Comparison of ENCODE assay signal across 20 cellular contexts in the genomic region with DNA sequence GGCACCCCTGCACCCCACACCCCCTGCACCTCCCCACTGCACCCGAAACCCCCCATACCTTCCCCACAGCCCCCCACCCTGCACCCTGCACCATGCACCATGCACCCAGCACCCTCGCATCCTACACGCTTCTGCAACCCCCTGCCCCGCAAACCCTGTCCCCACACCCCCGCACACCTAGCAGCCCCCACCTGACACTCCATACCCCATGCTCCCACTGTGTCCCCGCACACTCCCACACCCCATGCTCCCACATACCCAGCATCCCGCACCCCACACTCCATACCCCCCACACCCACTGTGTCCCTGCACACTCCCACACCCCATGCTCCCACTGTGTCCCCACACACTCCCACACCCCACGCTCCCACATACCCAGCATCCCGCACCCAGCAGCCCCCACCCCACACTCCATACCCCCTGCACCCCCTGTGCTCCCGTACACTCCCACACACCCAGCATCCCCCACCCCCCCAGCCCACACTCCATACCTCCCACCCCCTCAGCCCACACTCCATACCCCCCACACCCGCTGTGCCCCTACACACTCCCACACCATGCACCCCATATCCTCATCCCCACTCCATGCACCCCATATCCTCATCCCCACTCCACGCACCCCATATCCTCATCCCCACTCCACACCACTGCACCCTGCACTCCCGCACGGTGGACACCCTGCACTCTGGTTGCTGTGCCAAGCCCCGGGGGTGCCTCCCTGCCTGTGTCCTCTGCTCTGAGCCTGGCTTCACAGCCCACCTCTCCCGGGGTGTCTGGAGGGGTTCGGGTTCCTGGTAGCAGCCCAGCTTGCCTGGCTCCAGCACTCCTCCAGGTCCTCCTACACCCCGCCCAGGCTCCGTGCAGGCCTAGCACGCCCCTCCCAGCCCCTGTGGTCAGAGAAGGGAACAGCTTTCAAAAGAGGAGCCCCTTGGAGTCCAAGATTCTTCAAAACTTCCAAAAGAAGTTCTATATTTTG.
DNase-seq lines count a peak whose midpoint lies in the region; ATAC-seq and TF ChIP-seq lines count a peak whose summit lies in the region.
"Had no signal": no experiment of that assay in that cellular context is flagged by ENCODE, and none has a peak within 500 bp of the region (broad histone marks: within the 10 kb centered on the region; RNA-seq: fewer than 3 reads in every experiment).

No MANE protein-coding gene starts in this region.

- intact Hi-C loops in prostate gland (cut with DNase I): no loop called here
- intact Hi-C loops in CD4-positive, alpha-beta T cell (cut with DNase I, micrococcal nuclease): no loop called here

- POLR2A ChIA-PET in WTC11 (lab: Charles Lee): no interaction called here
- POLR2A ChIA-PET in CD4-positive, alpha-beta T cell (lab: Charles Lee): no interaction called here

- H3K27me3 Mint-ChIP-seq in activated naive CD4-positive, alpha-beta T cell treated with anti-CD3 and anti-CD28 coated beads, Interleukin-2, amount 10 ng/mL, durations not matched to agents 7 days and 5 days: no peaks in the 10 kb centered on the region
- H3K27me3 Mint-ChIP-seq in WTC11 (ENCODE audit: low read depth): peaks cover 2% of the 10 kb centered on the region
- H3K27me3 Mint-ChIP-seq in CD4-positive, alpha-beta T cell: no peaks in the 10 kb centered on the region
- H3K27me3 Mint-ChIP-seq: activated T-cell treated with anti-CD3 and anti-CD28 coated beads, Interleukin-2, amount 50 U/mL, for 24 hours; CD4-positive, CD25-positive, alpha-beta regulatory T cell had no signal

- H3K4me1 ChIP-seq in suprapubic skin (peaks cover 40% of the 10 kb centered on the region), prostate gland (replicated peaks) (no peaks in the 10 kb centered on the region)

- no peaks in the 10 kb centered on the region for H3K36me3 Mint-ChIP-seq in activated naive CD4-positive, alpha-beta T cell treated with anti-CD3 and anti-CD28 coated beads, Interleukin-2, amount 10 ng/mL, durations not matched to agents 7 days and 5 days
- H3K36me3 Mint-ChIP-seq in WTC11: no peaks in the 10 kb centered on the region
- no peaks in the 10 kb centered on the region for H3K36me3 Mint-ChIP-seq in CD4-positive, alpha-beta T cell (ENCODE audit: low read depth)
- H3K36me3 Mint-ChIP-seq: CD4-positive, CD25-positive, alpha-beta regulatory T cell; stimulated activated naive B cell treated with anti-CD40 and anti-IgM and Interleukin-4, amounts not matched to agents 10 μg/mL and 1 μg/mL and 100 μg/mL, for 72 hours had no signal

- no peak for TF ChIP-seq EP300 in suprapubic skin (IDR thresholded peaks at IDR 0.05)

- H3K4me3 Mint-ChIP-seq in activated naive CD4-positive, alpha-beta T cell treated with anti-CD3 and anti-CD28 coated beads, Interleukin-2, amount 10 ng/mL, durations not matched to agents 7 days and 5 days: no peak overlapping the region
- no peak overlapping the region for H3K4me3 Mint-ChIP-seq in WTC11
- no peak overlapping the region for H3K4me3 Mint-ChIP-seq in CD4-positive, alpha-beta T cell
- H3K4me3 Mint-ChIP-seq: activated T-cell treated with anti-CD3 and anti-CD28 coated beads, Interleukin-2, amount 50 U/mL, for 24 hours; CD4-positive, CD25-positive, alpha-beta regulatory T cell; central memory CD8-positive, alpha-beta T cell; stimulated activated naive B cell treated with anti-CD40 and anti-IgM and Interleukin-4, amounts not matched to agents 10 μg/mL and 1 μg/mL and 100 μg/mL, for 72 hours had no signal

- H3K4me3 ChIP-seq in suprapubic skin: no peak overlapping the region
- no peak overlapping the region for H3K4me3 ChIP-seq in prostate gland
- H3K4me3 ChIP-seq: upper lobe of left lung had no signal

- H3K27ac Mint-ChIP-seq in activated naive CD4-positive, alpha-beta T cell treated with anti-CD3 and anti-CD28 coated beads, Interleukin-2, amount 10 ng/mL, durations not matched to agents 7 days and 5 days: no peak overlapping the region
- no peak overlapping the region for H3K27ac Mint-ChIP-seq in WTC11
- no peak overlapping the region for H3K27ac Mint-ChIP-seq in CD4-positive, alpha-beta T cell
- H3K27ac Mint-ChIP-seq: activated T-cell treated with anti-CD3 and anti-CD28 coated beads, Interleukin-2, amount 50 U/mL, for 24 hours; CD4-positive, CD25-positive, alpha-beta regulatory T cell; stimulated activated naive B cell treated with anti-CD40 and anti-IgM and Interleukin-4, amounts not matched to agents 10 μg/mL and 1 μg/mL and 100 μg/mL, for 72 hours had no signal

- no peak overlapping the region for H3K27ac ChIP-seq in suprapubic skin
- H3K27ac ChIP-seq in prostate gland: no peak overlapping the region
- no peak overlapping the region for H3K27ac ChIP-seq in CD4-positive, alpha-beta T cell (ENCODE audit: low read depth, low read length)
- H3K27ac ChIP-seq: upper lobe of left lung had no signal

- H3K9me3 ChIP-seq in suprapubic skin: no peaks in the 10 kb centered on the region
- H3K9me3 ChIP-seq in prostate gland: no peaks in the 10 kb centered on the region
- no peaks in the 10 kb centered on the region for H3K9me3 ChIP-seq in CD4-positive, alpha-beta T cell (ENCODE audit: control insufficient read depth, low read length)
- H3K9me3 ChIP-seq: upper lobe of left lung had no signal

- H3K27me3 ChIP-seq in suprapubic skin (no peaks in the 10 kb centered on the region), prostate gland (replicated peaks; ENCODE audit: insufficient read depth) (no peaks in the 10 kb centered on the region)
- H3K27me3 ChIP-seq in CD4-positive, alpha-beta T cell (ENCODE audit: control insufficient read depth, insufficient read depth, low read length): no peaks in the 10 kb centered on the region
- H3K27me3 ChIP-seq: upper lobe of left lung had no signal

- ATAC-seq in WTC11 (0 out of 2 replicates have a peak, but pooled peaks have one; percentile 18), HG03432 (IDR thresholded peaks at IDR 0.05; ENCODE audit: unreplicated experiment) (no peak)
- no peak for ATAC-seq in CD4-positive, alpha-beta T cell (ENCODE audit: poor library complexity)
- ATAC-seq: stimulated activated naive B cell treated with anti-CD40 and anti-IgM and Interleukin-4, amounts not matched to agents 10 μg/mL and 1 μg/mL and 100 μg/mL, for 72 hours had no signal

- 90% methylated on average over 18 of the region's 20 CpGs for WGBS in suprapubic skin
- WGBS in prostate gland: 87% methylated on average over 20 of the region's 20 CpGs

- CTCF ChIA-PET in activated naive CD4-positive, alpha-beta T cell treated with anti-CD3 and anti-CD28 coated beads, Interleukin-2, amount 10 ng/mL, durations not matched to agents 7 days and 5 days (lab: Charles Lee): no interaction called here
- CTCF ChIA-PET in WTC11 (lab: Charles Lee): interaction anchor here (0.8 kb wide), 1 partner anchor 19 kb away, joined by 4 read pairs; no protein-coding TSS in a partner anchor
- CTCF ChIA-PET in CD4-positive, alpha-beta T cell (lab: Charles Lee): no interaction called here

- no peak for TF ChIP-seq CTCF in WTC11 (IDR thresholded peaks at IDR 0.05)
- TF ChIP-seq CTCF in suprapubic skin (IDR thresholded peaks at IDR 0.05): no peak
- no peak for TF ChIP-seq CTCF in prostate gland (IDR thresholded peaks at IDR 0.05)
- no peak for TF ChIP-seq CTCF in CD4-positive, alpha-beta T cell (IDR thresholded peaks at IDR 0.05)

- H3K36me3 ChIP-seq in suprapubic skin (no peaks in the 10 kb centered on the region), prostate gland (no peaks in the 10 kb centered on the region)
- H3K36me3 ChIP-seq: upper lobe of left lung had no signal

- DNase-seq in activated naive CD4-positive, alpha-beta T cell treated with anti-CD3 and anti-CD28 coated beads, Interleukin-2, amount 10 ng/mL, durations not matched to agents 7 days and 5 days: peak; percentile 11
- no peak for DNase-seq in activated naive CD4-positive, alpha-beta T cell (lab: John Stamatoyannopoulos, UW)
- no peak for DNase-seq in WTC11 (ENCODE audit: low spot score)
- DNase-seq in left kidney (ENCODE audit: low read depth, low spot score): peak; percentile 57
- peak; percentile 57 to 72 for DNase-seq in suprapubic skin (ENCODE audit: low spot score in 2 of 2)
- no peak for DNase-seq in prostate gland (ENCODE audit: low spot score)
- no peak for DNase-seq in CD4-positive, alpha-beta T cell
- DNase-seq: activated CD4-positive, alpha-beta T cell treated with anti-CD3 and anti-CD28 coated beads, Interleukin-2, amount 50 U/mL, for 1 hour; activated T-cell treated with anti-CD3 and anti-CD28 coated beads, Interleukin-2, amount 50 U/mL, for 24 hours; CD4-positive, CD25-positive, alpha-beta regulatory T cell; DMS79; hypothalamus; KG1; NCI-H1048; NCI-H2081; NCI-H524; stimulated activated naive B cell treated with anti-CD40 and anti-IgM and Interleukin-4, amounts not matched to agents 10 μg/mL and 1 μg/mL and 100 μg/mL, for 72 hours; upper lobe of left lung had no signal

- TF ChIP-seq POLR2A in suprapubic skin (IDR thresholded peaks at IDR 0.05) (no peak), prostate gland (IDR thresholded peaks at IDR 0.05) (no peak)

- no peaks in the 10 kb centered on the region for H3K4me1 Mint-ChIP-seq in activated naive CD4-positive, alpha-beta T cell treated with anti-CD3 and anti-CD28 coated beads, Interleukin-2, amount 10 ng/mL, durations not matched to agents 7 days and 5 days
- H3K4me1 Mint-ChIP-seq in WTC11: peaks cover 11% of the 10 kb centered on the region
- H3K4me1 Mint-ChIP-seq in CD4-positive, alpha-beta T cell (ENCODE audit: low read depth): no peaks in the 10 kb centered on the region
- H3K4me1 Mint-ChIP-seq: CD4-positive, CD25-positive, alpha-beta regulatory T cell; central memory CD8-positive, alpha-beta T cell had no signal

- peaks cover 7% of the 10 kb centered on the region for H3K9me3 Mint-ChIP-seq in activated naive CD4-positive, alpha-beta T cell treated with anti-CD3 and anti-CD28 coated beads, Interleukin-2, amount 10 ng/mL, durations not matched to agents 7 days and 5 days
- H3K9me3 Mint-ChIP-seq in WTC11: peaks cover 10% of the 10 kb centered on the region; the same call in 1 of the 2 replicates
- no peaks in the 10 kb centered on the region for H3K9me3 Mint-ChIP-seq in CD4-positive, alpha-beta T cell
- H3K9me3 Mint-ChIP-seq: activated T-cell treated with anti-CD3 and anti-CD28 coated beads, Interleukin-2, amount 50 U/mL, for 24 hours; central memory CD8-positive, alpha-beta T cell; stimulated activated naive B cell treated with anti-CD40 and anti-IgM and Interleukin-4, amounts not matched to agents 10 μg/mL and 1 μg/mL and 100 μg/mL, for 72 hours had no signal

TF ChIP-seq in WTC11, 78 proteins besides CTCF, POLR2A, EP300 and RAD21 (continues in another document):
- TF ChIP-seq FOXJ3 (CRISPR knock-in tag; IDR thresholded peaks at IDR 0.05; ENCODE audit: borderline replicate concordance): no peak

Comparison
In these comparisons a context has a peak if more than half of its experiments do, and no peak if none do; other contexts are left out.
1. DNase-seq: peak in activated naive CD4-positive, alpha-beta T cell treated with anti-CD3 and anti-CD28 coated beads, Interleukin-2, amount 10 ng/mL, durations not matched to agents 7 days and 5 days (single experiment), left kidney (single experiment) and suprapubic skin (2 of 2); none in activated naive CD4-positive, alpha-beta T cell (0 of 4), WTC11 (single experiment), prostate gland (single experiment) and CD4-positive, alpha-beta T cell (0 of 10).